1 cellular context compared by ENCODE assay signal in genomic region chr17:42775534-42776098, GRCh38.
TF ChIP-seq lines count a peak whose summit lies in the region.

No MANE protein-coding gene starts in this region.

TF ChIP-seq in HepG2, 621 proteins besides CTCF, POLR2A, EP300 and RAD21 (continued from another document and continues in another):
- TF ChIP-seq, protein P1, sequence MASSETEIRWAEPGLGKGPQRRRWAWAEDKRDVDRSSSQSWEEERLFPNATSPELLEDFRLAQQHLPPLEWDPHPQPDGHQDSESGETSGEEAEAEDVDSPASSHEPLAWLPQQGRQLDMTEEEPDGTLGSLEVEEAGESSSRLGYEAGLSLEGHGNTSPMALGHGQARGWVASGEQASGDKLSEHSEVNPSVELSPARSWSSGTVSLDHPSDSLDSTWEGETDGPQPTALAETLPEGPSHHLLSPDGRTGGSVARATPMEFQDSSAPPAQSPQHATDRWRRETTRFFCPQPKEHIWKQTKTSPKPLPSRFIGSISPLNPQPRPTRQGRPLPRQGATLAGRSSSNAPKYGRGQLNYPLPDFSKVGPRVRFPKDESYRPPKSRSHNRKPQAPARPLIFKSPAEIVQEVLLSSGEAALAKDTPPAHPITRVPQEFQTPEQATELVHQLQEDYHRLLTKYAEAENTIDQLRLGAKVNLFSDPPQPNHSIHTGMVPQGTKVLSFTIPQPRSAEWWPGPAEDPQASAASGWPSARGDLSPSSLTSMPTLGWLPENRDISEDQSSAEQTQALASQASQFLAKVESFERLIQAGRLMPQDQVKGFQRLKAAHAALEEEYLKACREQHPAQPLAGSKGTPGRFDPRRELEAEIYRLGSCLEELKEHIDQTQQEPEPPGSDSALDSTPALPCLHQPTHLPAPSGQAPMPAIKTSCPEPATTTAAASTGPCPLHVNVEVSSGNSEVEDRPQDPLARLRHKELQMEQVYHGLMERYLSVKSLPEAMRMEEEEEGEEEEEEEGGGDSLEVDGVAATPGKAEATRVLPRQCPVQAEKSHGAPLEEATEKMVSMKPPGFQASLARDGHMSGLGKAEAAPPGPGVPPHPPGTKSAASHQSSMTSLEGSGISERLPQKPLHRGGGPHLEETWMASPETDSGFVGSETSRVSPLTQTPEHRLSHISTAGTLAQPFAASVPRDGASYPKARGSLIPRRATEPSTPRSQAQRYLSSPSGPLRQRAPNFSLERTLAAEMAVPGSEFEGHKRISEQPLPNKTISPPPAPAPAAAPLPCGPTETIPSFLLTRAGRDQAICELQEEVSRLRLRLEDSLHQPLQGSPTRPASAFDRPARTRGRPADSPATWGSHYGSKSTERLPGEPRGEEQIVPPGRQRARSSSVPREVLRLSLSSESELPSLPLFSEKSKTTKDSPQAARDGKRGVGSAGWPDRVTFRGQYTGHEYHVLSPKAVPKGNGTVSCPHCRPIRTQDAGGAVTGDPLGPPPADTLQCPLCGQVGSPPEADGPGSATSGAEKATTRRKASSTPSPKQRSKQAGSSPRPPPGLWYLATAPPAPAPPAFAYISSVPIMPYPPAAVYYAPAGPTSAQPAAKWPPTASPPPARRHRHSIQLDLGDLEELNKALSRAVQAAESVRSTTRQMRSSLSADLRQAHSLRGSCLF (CRISPR knock-in tag; IDR thresholded peaks at IDR 0.05; ENCODE audit: borderline replicate concordance): no peak
- TF ChIP-seq HNRNPH1 (optimal IDR thresholded peaks at IDR 0.05; ENCODE audit: low read depth, low read length): no peak
- peak; percentile 67 for TF ChIP-seq SAP130 (CRISPR knock-in tag; IDR thresholded peaks at IDR 0.05; ENCODE audit: low read depth)
- TF ChIP-seq NR2F6 (IDR thresholded peaks at IDR 0.05): peak; percentile 91
- TF ChIP-seq NR2F6 (CRISPR knock-in tag; IDR thresholded peaks at IDR 0.05): peak; percentile 90
- TF ChIP-seq ZNF382 (CRISPR knock-in tag; IDR thresholded peaks at IDR 0.05; ENCODE audit: borderline replicate concordance): 0 out of 2 replicates have a peak, but pooled peaks have one; percentile 59
- 0 out of 2 replicates have a peak, but pooled peaks have one; percentile 43 for TF ChIP-seq NCOA2 (CRISPR knock-in tag; IDR thresholded peaks at IDR 0.05)
- no peak for TF ChIP-seq ZNF350 (CRISPR knock-in tag; IDR thresholded peaks at IDR 0.05; ENCODE audit: borderline replicate concordance, low read depth)
- no peak for TF ChIP-seq ZNF546 (CRISPR knock-in tag; conservative IDR thresholded peaks at IDR 0.05)
- TF ChIP-seq ATF7 (IDR thresholded peaks at IDR 0.05): no peak
- no peak for TF ChIP-seq ATF7 (CRISPR knock-in tag; IDR thresholded peaks at IDR 0.05)
- TF ChIP-seq ZFP82 (CRISPR knock-in tag; IDR thresholded peaks at IDR 0.05; ENCODE audit: borderline replicate concordance): no peak
- TF ChIP-seq, protein P2, sequence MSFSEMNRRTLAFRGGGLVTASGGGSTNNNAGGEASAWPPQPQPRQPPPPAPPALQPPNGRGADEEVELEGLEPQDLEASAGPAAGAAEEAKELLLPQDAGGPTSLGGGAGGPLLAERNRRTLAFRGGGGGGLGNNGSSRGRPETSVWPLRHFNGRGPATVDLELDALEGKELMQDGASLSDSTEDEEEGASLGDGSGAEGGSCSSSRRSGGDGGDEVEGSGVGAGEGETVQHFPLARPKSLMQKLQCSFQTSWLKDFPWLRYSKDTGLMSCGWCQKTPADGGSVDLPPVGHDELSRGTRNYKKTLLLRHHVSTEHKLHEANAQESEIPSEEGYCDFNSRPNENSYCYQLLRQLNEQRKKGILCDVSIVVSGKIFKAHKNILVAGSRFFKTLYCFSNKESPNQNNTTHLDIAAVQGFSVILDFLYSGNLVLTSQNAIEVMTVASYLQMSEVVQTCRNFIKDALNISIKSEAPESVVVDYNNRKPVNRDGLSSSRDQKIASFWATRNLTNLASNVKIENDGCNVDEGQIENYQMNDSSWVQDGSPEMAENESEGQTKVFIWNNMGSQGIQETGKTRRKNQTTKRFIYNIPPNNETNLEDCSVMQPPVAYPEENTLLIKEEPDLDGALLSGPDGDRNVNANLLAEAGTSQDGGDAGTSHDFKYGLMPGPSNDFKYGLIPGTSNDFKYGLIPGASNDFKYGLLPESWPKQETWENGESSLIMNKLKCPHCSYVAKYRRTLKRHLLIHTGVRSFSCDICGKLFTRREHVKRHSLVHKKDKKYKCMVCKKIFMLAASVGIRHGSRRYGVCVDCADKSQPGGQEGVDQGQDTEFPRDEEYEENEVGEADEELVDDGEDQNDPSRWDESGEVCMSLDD (CRISPR knock-in tag; IDR thresholded peaks at IDR 0.05; ENCODE audit: borderline replicate concordance): no peak
- TF ChIP-seq, protein P3, sequence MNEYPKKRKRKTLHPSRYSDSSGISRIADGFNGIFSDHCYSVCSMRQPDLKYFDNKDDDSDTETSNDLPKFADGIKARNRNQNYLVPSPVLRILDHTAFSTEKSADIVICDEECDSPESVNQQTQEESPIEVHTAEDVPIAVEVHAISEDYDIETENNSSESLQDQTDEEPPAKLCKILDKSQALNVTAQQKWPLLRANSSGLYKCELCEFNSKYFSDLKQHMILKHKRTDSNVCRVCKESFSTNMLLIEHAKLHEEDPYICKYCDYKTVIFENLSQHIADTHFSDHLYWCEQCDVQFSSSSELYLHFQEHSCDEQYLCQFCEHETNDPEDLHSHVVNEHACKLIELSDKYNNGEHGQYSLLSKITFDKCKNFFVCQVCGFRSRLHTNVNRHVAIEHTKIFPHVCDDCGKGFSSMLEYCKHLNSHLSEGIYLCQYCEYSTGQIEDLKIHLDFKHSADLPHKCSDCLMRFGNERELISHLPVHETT (CRISPR knock-in tag; conservative IDR thresholded peaks at IDR 0.05): no peak
- TF ChIP-seq, protein P4, sequence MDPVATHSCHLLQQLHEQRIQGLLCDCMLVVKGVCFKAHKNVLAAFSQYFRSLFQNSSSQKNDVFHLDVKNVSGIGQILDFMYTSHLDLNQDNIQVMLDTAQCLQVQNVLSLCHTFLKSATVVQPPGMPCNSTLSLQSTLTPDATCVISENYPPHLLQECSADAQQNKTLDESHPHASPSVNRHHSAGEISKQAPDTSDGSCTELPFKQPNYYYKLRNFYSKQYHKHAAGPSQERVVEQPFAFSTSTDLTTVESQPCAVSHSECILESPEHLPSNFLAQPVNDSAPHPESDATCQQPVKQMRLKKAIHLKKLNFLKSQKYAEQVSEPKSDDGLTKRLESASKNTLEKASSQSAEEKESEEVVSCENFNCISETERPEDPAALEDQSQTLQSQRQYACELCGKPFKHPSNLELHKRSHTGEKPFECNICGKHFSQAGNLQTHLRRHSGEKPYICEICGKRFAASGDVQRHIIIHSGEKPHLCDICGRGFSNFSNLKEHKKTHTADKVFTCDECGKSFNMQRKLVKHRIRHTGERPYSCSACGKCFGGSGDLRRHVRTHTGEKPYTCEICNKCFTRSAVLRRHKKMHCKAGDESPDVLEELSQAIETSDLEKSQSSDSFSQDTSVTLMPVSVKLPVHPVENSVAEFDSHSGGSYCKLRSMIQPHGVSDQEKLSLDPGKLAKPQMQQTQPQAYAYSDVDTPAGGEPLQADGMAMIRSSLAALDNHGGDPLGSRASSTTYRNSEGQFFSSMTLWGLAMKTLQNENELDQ (CRISPR knock-in tag; IDR thresholded peaks at IDR 0.05; ENCODE audit: borderline replicate concordance): no peak
- TF ChIP-seq NR2F2 (IDR thresholded peaks at IDR 0.05; ENCODE audit: borderline replicate concordance, low read depth): peak; percentile 62; the same call in 1 of the 2 replicates
- TF ChIP-seq, protein P5, sequence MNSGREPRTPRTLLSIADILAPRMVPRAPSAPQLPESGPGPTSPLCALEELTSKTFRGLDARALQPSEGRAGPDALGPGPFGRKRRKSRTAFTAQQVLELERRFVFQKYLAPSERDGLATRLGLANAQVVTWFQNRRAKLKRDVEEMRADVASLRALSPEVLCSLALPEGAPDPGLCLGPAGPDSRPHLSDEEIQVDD (CRISPR knock-in tag; IDR thresholded peaks at IDR 0.05; ENCODE audit: borderline replicate concordance): no peak
- TF ChIP-seq RXRB (CRISPR knock-in tag; IDR thresholded peaks at IDR 0.05; ENCODE audit: borderline replicate concordance): peak; percentile 62
- TF ChIP-seq, protein P6, sequence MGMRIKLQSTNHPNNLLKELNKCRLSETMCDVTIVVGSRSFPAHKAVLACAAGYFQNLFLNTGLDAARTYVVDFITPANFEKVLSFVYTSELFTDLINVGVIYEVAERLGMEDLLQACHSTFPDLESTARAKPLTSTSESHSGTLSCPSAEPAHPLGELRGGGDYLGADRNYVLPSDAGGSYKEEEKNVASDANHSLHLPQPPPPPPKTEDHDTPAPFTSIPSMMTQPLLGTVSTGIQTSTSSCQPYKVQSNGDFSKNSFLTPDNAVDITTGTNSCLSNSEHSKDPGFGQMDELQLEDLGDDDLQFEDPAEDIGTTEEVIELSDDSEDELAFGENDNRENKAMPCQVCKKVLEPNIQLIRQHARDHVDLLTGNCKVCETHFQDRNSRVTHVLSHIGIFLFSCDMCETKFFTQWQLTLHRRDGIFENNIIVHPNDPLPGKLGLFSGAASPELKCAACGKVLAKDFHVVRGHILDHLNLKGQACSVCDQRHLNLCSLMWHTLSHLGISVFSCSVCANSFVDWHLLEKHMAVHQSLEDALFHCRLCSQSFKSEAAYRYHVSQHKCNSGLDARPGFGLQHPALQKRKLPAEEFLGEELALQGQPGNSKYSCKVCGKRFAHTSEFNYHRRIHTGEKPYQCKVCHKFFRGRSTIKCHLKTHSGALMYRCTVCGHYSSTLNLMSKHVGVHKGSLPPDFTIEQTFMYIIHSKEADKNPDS (CRISPR knock-in tag; IDR thresholded peaks at IDR 0.05): no peak
- TF ChIP-seq ZNF75D (CRISPR knock-in tag; IDR thresholded peaks at IDR 0.05; ENCODE audit: borderline replicate concordance): no peak
- no peak for TF ChIP-seq HIC2 (CRISPR knock-in tag; IDR thresholded peaks at IDR 0.05; ENCODE audit: low read depth)
- no peak for TF ChIP-seq FOXP1 (IDR thresholded peaks at IDR 0.05)
- peak; percentile 63; the same call in 1 of the 2 replicates for TF ChIP-seq FOXP1 (CRISPR knock-in tag; IDR thresholded peaks at IDR 0.05)
- TF ChIP-seq U2AF2 (IDR thresholded peaks at IDR 0.05; ENCODE audit: low read depth, low read length): no peak
- TF ChIP-seq, protein P7, sequence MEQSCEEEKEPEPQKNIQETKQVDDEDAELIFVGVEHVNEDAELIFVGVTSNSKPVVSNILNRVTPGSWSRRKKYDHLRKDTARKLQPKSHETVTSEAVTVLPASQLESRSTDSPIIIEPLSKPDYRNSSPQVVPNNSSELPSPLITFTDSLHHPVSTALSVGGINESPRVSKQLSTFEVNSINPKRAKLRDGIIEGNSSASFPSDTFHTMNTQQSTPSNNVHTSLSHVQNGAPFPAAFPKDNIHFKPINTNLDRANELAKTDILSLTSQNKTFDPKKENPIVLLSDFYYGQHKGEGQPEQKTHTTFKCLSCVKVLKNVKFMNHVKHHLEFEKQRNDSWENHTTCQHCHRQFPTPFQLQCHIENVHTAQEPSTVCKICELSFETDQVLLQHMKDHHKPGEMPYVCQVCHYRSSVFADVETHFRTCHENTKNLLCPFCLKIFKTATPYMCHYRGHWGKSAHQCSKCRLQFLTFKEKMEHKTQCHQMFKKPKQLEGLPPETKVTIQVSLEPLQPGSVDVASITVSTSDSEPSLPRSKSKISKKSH (CRISPR knock-in tag; IDR thresholded peaks at IDR 0.05; ENCODE audit: borderline replicate concordance): no peak
- no peak for TF ChIP-seq ZNF773 (CRISPR knock-in tag; IDR thresholded peaks at IDR 0.05; ENCODE audit: borderline replicate concordance)
- TF ChIP-seq HNF4A (CRISPR knock-in tag; IDR thresholded peaks at IDR 0.05): peak; percentile 42
- peak; percentile 32; the same call in 1 of the 2 replicates for TF ChIP-seq FOXA3 (CRISPR knock-in tag; IDR thresholded peaks at IDR 0.05)
- TF ChIP-seq IKZF4 (CRISPR knock-in tag; IDR thresholded peaks at IDR 0.05; ENCODE audit: borderline replicate concordance, low read depth, not compliant biosample characterization): no peak
- no peak for TF ChIP-seq NKX3-1 (CRISPR knock-in tag; IDR thresholded peaks at IDR 0.05)
- peak; percentile 71 to 78; a peak in 3 of 4 replicates for TF ChIP-seq NR2F1 (CRISPR knock-in tag; IDR thresholded peaks at IDR 0.05)
- no peak for TF ChIP-seq DPF2 (CRISPR knock-in tag; IDR thresholded peaks at IDR 0.05; ENCODE audit: borderline replicate concordance, low read depth)
- no peak for TF ChIP-seq ZBTB33 (CRISPR knock-in tag; IDR thresholded peaks at IDR 0.05)
- TF ChIP-seq PAF1 (CRISPR knock-in tag; IDR thresholded peaks at IDR 0.05): no peak
- TF ChIP-seq, protein P8, sequence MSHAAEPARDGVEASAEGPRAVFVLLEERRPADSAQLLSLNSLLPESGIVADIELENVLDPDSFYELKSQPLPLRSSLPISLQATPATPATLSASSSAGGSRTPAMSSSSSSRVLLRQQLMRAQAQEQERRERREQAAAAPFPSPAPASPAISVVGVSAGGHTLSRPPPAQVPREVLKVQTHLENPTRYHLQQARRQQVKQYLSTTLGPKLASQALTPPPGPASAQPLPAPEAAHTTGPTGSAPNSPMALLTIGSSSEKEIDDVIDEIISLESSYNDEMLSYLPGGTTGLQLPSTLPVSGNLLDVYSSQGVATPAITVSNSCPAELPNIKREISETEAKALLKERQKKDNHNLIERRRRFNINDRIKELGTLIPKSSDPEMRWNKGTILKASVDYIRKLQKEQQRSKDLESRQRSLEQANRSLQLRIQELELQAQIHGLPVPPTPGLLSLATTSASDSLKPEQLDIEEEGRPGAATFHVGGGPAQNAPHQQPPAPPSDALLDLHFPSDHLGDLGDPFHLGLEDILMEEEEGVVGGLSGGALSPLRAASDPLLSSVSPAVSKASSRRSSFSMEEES (CRISPR knock-in tag; IDR thresholded peaks at IDR 0.05): peak; percentile 49; the same call in 1 of the 2 replicates
- TF ChIP-seq ZNF781 (CRISPR knock-in tag; IDR thresholded peaks at IDR 0.05; ENCODE audit: borderline replicate concordance, not compliant biosample characterization): no peak
- TF ChIP-seq GATAD1 (CRISPR knock-in tag; IDR thresholded peaks at IDR 0.05): peak; percentile 40; the same call in 1 of the 2 replicates
- TF ChIP-seq ZNF180 (CRISPR knock-in tag; IDR thresholded peaks at IDR 0.05; ENCODE audit: borderline replicate concordance, low read depth): no peak
- no peak for TF ChIP-seq ZNF335 (CRISPR knock-in tag; IDR thresholded peaks at IDR 0.05)
